In genomic region chr12:67647251-67647546, GRCh38 we compare ENCODE assay signal across 8 cellular contexts. TPM values are rescaled to one million over a fixed set of nuclear protein-coding genes. Genes with fewer than 3 reads are reported as not detected.
DNase-seq lines count a peak whose midpoint lies in the region; TF ChIP-seq lines count a peak whose summit lies in the region.

No MANE protein-coding gene starts in this region.

- intact Hi-C loops in Calu3 (cut with micrococcal nuclease; ENCODE audit: unreplicated experiment) = loop anchor here (5.0 kb wide), 4 partner anchors 90 to 205 kb away; no protein-coding TSS in a partner anchor

- peaks cover 6% of the 10 kb centered on the region for H3K79me1 ChIP-seq in neuronal stem cell (ENCODE audit: low read depth, low read length)

- H3K9me3 Mint-ChIP-seq in Calu3 (ENCODE audit: low read depth, unreplicated experiment) = peaks cover 3% of the 10 kb centered on the region
- H3K9me3 Mint-ChIP-seq in endodermal cell = peaks cover 3% of the 10 kb centered on the region

- H3K4me3 ChIP-seq in endodermal cell (ENCODE audit: low read length) (no peak overlapping the region), neuronal stem cell (ENCODE audit: low read length in 2 of 2) (no peak overlapping the region)

- H3K36me3 Mint-ChIP-seq in Calu3 (ENCODE audit: insufficient read depth, unreplicated experiment) (peaks cover 44% of the 10 kb centered on the region), endodermal cell (ENCODE audit: low read depth) (peaks cover 5% of the 10 kb centered on the region)

- BruUV-seq in Calu3 (replicated peaks; lab: Mats Ljungman, UMichigan) = no TSS peak

- H2BK15ac ChIP-seq in neuronal stem cell (ENCODE audit: low read length) = no peak overlapping the region

- H3K27ac Mint-ChIP-seq in Calu3 (ENCODE audit: unreplicated experiment) = peak overlapping the region; percentile 81
- H3K27ac Mint-ChIP-seq in endodermal cell = peak overlapping the region; percentile 93

- no peak overlapping the region for H2BK12ac ChIP-seq in neuronal stem cell (ENCODE audit: low read length)

- CTCF ChIA-PET in Calu3 (lab: Charles Lee) = interaction anchor here (0.8 to 2.0 kb wide), 5 partner anchors 8 to 296 kb away, joined by 3 to 13 read pairs (median 4); no protein-coding TSS in a partner anchor

- no peak overlapping the region for H3K9ac ChIP-seq in endodermal cell (ENCODE audit: extremely low read depth, low read length, poor library complexity, severe bottlenecking)
- no peak overlapping the region for H3K9ac ChIP-seq in neuronal stem cell (ENCODE audit: low read depth, low read length, poor library complexity)

- H3K4me2 ChIP-seq in neuronal stem cell (ENCODE audit: insufficient read depth, low read length, poor library complexity, severe bottlenecking) = peak overlapping the region; percentile 86

- no peak overlapping the region for H3K27ac ChIP-seq in endodermal cell (ENCODE audit: low read depth, low read length)
- H3K27ac ChIP-seq in neuronal stem cell (replicated peaks; ENCODE audit: low read length) = no peak overlapping the region

- no peak overlapping the region for H2BK5ac ChIP-seq in neuronal stem cell (ENCODE audit: low read length)

- in situ Hi-C loops in GM13976 (cut with MboI; ENCODE audit: low sequenced_read_pairs, unreplicated experiment) = no loop called here

- TF ChIP-seq CTCF in Calu3 (IDR thresholded peaks at IDR 0.05; ENCODE audit: unreplicated experiment) (no peak), endodermal cell (conservative IDR thresholded peaks at IDR 0.05) (no peak), GM13976 (IDR thresholded peaks at IDR 0.05; ENCODE audit: borderline replicate concordance, control extremely low read depth, extremely low read depth, insufficient read depth, missing control alignments) (no peak)

- H3K4me1 ChIP-seq in endodermal cell (ENCODE audit: control insufficient read depth, insufficient read depth, low read length) (peaks cover 6% of the 10 kb centered on the region), neuronal stem cell (ENCODE audit: control insufficient read depth in 2 of 2, insufficient read depth in 1 of 2, low read depth in 1 of 2, low read length in 2 of 2) (peaks cover 6 to 18% of the 10 kb centered on the region in 2 donors)

- H4K8ac ChIP-seq in neuronal stem cell (ENCODE audit: low read depth, low read length) = no peak overlapping the region

- peaks cover 23% of the 10 kb centered on the region for H3K4me1 Mint-ChIP-seq in Calu3 (ENCODE audit: low read depth, unreplicated experiment)
- H3K4me1 Mint-ChIP-seq in endodermal cell = peaks cover 25% of the 10 kb centered on the region

- H3K27me3 ChIP-seq in endodermal cell (ENCODE audit: control insufficient read depth, insufficient read depth, low read length, poor library complexity, severe bottlenecking) = peaks cover 5% of the 10 kb centered on the region
- H3K27me3 ChIP-seq in neuronal stem cell (ENCODE audit: control insufficient read depth in 3 of 3, insufficient read depth in 3 of 3, low read depth in 1 of 3, low read length in 3 of 3) = no peaks in the 10 kb centered on the region

- H3K27me3 Mint-ChIP-seq in Calu3 (ENCODE audit: unreplicated experiment) (no peaks in the 10 kb centered on the region), endodermal cell (ENCODE audit: insufficient read depth) (peaks cover 9% of the 10 kb centered on the region)

- no peak for DNase-seq in Calu3
- peak; percentile 52 for DNase-seq in NCI-H748 treated with DMSO at 0.1 percent for 48 hours (lab: John Stamatoyannopoulos, UW)
- DNase-seq in endodermal cell = no peak
- DNase-seq in neuronal stem cell (ENCODE audit: low spot score) = peak; percentile 29
- DNase-seq in NCI-H524 treated with DMSO at 0.1 percent for 48 hours (lab: John Stamatoyannopoulos, UW) = no peak
- DNase-seq in superior temporal gyrus (ENCODE audit: extremely low spot score) = no peak
- DNase-seq in GM13976 (ENCODE audit: low spot score) = no peak
- DNase-seq in GOT3 (lab: John Stamatoyannopoulos, UW) = no peak

- no peak overlapping the region for H3K4ac ChIP-seq in neuronal stem cell (ENCODE audit: low read length)

- no peak overlapping the region for H2AK5ac ChIP-seq in neuronal stem cell (ENCODE audit: low read depth, low read length)

- H3K18ac ChIP-seq in neuronal stem cell (ENCODE audit: low read length) = peak overlapping the region; percentile 35

- WGBS in endodermal cell (ENCODE audit: insufficient coverage in 1 of 2, insufficient read length in 1 of 2), 2 experiments = 67 to 73% methylated on average over 9 of the region's 9 CpGs
- no CpG with 5 or more reads among the region's 9 CpGs for WGBS in neuronal stem cell (ENCODE audit: extremely low coverage in 2 of 2, insufficient read length in 2 of 2, insufficient replicate concordance in 1 of 2), 2 donors

- H4K91ac ChIP-seq in neuronal stem cell (ENCODE audit: low read depth, low read length, poor library complexity) = no peak overlapping the region

- no peak overlapping the region for H2BK120ac ChIP-seq in neuronal stem cell (ENCODE audit: low read depth, low read length)

- H3K14ac ChIP-seq in neuronal stem cell (ENCODE audit: low read length) = no peak overlapping the region

- H3K36me3 ChIP-seq in endodermal cell (ENCODE audit: control insufficient read depth, insufficient read depth, low read length) (no peaks in the 10 kb centered on the region), neuronal stem cell (replicated peaks in 1 of 2; ENCODE audit: control insufficient read depth in 2 of 2, insufficient read depth in 2 of 2, low read length in 2 of 2) (peaks cover 0 to 10% of the 10 kb centered on the region in 2 donors)

- H3K4me3 Mint-ChIP-seq in Calu3 (ENCODE audit: low read depth, unreplicated experiment) (peak overlapping the region; percentile 84), endodermal cell (peak overlapping the region; percentile 92)

- H3K9me3 ChIP-seq in endodermal cell (ENCODE audit: control insufficient read depth, low read length) (peaks cover 8% of the 10 kb centered on the region), neuronal stem cell (replicated peaks in 1 of 2; ENCODE audit: control insufficient read depth in 2 of 2, insufficient read depth in 1 of 2, low read depth in 1 of 2, low read length in 2 of 2) (no peaks in the 10 kb centered on the region)

- no peak overlapping the region for H3K23ac ChIP-seq in neuronal stem cell (ENCODE audit: low read depth, low read length, poor library complexity)

- H2AFZ ChIP-seq in neuronal stem cell (ENCODE audit: low read length) = peak overlapping the region; percentile 98

RNA-seq across cellular contexts. Expression of gene DYRK2, which starts 1.3 kb away (rescaled TPM):
- total RNA-seq in Calu3 (2022) = 62.3 and 74.6 TPM in 2 replicates
- 10 to 100 TPM; 29.5 to 33.2 TPM for total RNA-seq in endodermal cell
- polyA plus RNA-seq in endodermal cell (2013, experiment 1 of 2) = 31.8 TPM
- polyA plus RNA-seq in endodermal cell (2013, experiment 2 of 2) = 30.0 TPM
- polyA plus RNA-seq in neuronal stem cell (2013, experiment 1 of 2) = 21.5 TPM
- polyA plus RNA-seq in neuronal stem cell (2013, experiment 2 of 2) = 20.9 TPM

Comparison
In these comparisons a context has a peak if more than half of its experiments do, and no peak if none do; other contexts are left out.
1. DNase-seq: peak in NCI-H748 treated with DMSO at 0.1 percent for 48 hours (single experiment) and neuronal stem cell (single experiment); none in Calu3 (single experiment), endodermal cell (single experiment), NCI-H524 treated with DMSO at 0.1 percent for 48 hours (single experiment), superior temporal gyrus (single experiment), GM13976 (single experiment) and GOT3 (single experiment).